In genomic region chr21:44050276-44050675, GRCh38 we compare ENCODE assay signal across 22 cellular contexts. TPM values are rescaled to one million over a fixed set of nuclear protein-coding genes. Genes with fewer than 3 reads are reported as not detected.
DNase-seq lines count a peak whose midpoint lies in the region; ATAC-seq and TF ChIP-seq lines count a peak whose summit lies in the region.
"Had no signal": no experiment of that assay in that cellular context is flagged by ENCODE, and none has a peak within 500 bp of the region (broad histone marks: within the 10 kb centered on the region; RNA-seq: fewer than 3 reads in every experiment).

No MANE protein-coding gene starts in this region.

- H3K27ac Mint-ChIP-seq in CD4-positive, CD25-positive, alpha-beta regulatory T cell: peak overlapping the region in 2 of 3 donors; percentile 82 to 91
- peak overlapping the region; percentile 91 for H3K27ac Mint-ChIP-seq in osteocyte (ENCODE audit: unreplicated experiment)
- peak overlapping the region in 1 of 7 donors; percentile 37 for H3K27ac Mint-ChIP-seq in CD14-positive monocyte

- peaks cover 9 to 32% (median 20%) of the 10 kb centered on the region in 4 donors for H3K4me1 Mint-ChIP-seq in CD4-positive, CD25-positive, alpha-beta regulatory T cell
- H3K4me1 Mint-ChIP-seq in osteocyte (ENCODE audit: unreplicated experiment) (peaks cover 60% of the 10 kb centered on the region), CD14-positive monocyte (no peaks in the 10 kb centered on the region)

- peaks cover 16% of the 10 kb centered on the region for H3K36me3 Mint-ChIP-seq in CD4-positive, CD25-positive, alpha-beta regulatory T cell
- peaks cover 21% of the 10 kb centered on the region for H3K36me3 Mint-ChIP-seq in osteocyte (ENCODE audit: unreplicated experiment)
- H3K36me3 Mint-ChIP-seq in CD14-positive monocyte: peaks cover 68 to 83% of the 10 kb centered on the region in 2 donors

- H3K36me3 ChIP-seq in CD4-positive, CD25-positive, alpha-beta regulatory T cell (ENCODE audit: control insufficient read depth, insufficient read depth, low read length): peaks cover 68% of the 10 kb centered on the region
- H3K36me3 ChIP-seq: right atrium auricular region had no signal

- TF ChIP-seq CTCF in VCaP (conservative IDR thresholded peaks at IDR 0.05) (no peak), osteocyte (IDR thresholded peaks at IDR 0.05) (no peak), CD14-positive monocyte (IDR thresholded peaks at IDR 0.05) (no peak)

- no peaks in the 10 kb centered on the region for H3K27me3 ChIP-seq in CD4-positive, CD25-positive, alpha-beta regulatory T cell (ENCODE audit: control insufficient read depth, insufficient read depth, low read length)
- H3K27me3 ChIP-seq in layer of hippocampus (ENCODE audit: control insufficient read depth, insufficient read depth, low read length): no peaks in the 10 kb centered on the region
- H3K27me3 ChIP-seq: hepatocyte, neutrophil, Peyer's patch, right atrium auricular region had no signal

- peaks cover 0 to 2% (median 0%) of the 10 kb centered on the region in 7 donors for H3K9me3 Mint-ChIP-seq in CD4-positive, CD25-positive, alpha-beta regulatory T cell
- H3K9me3 Mint-ChIP-seq in osteocyte (ENCODE audit: unreplicated experiment): no peaks in the 10 kb centered on the region
- H3K9me3 Mint-ChIP-seq in CD14-positive monocyte: peaks cover 0 to 2% (median 0%) of the 10 kb centered on the region in 7 donors

- H3K4me3 ChIP-seq in CD4-positive, CD25-positive, alpha-beta regulatory T cell (ENCODE audit: low read depth, low read length): no peak overlapping the region
- H3K4me3 ChIP-seq: GM23248, hepatocyte, Peyer's patch, right atrium auricular region had no signal

- no peak overlapping the region for H3K4me3 Mint-ChIP-seq in CD4-positive, CD25-positive, alpha-beta regulatory T cell
- H3K4me3 Mint-ChIP-seq in osteocyte (ENCODE audit: unreplicated experiment) (no peak overlapping the region), CD14-positive monocyte (no peak overlapping the region)

- intact Hi-C loops in CD14-positive monocyte (cut with micrococcal nuclease): no loop called here

- H3K4me1 ChIP-seq in CD4-positive, CD25-positive, alpha-beta regulatory T cell (ENCODE audit: control insufficient read depth, insufficient read depth, low read length, poor library complexity, severe bottlenecking): no peaks in the 10 kb centered on the region

- H3K27me3 Mint-ChIP-seq in CD4-positive, CD25-positive, alpha-beta regulatory T cell: no peaks in the 10 kb centered on the region
- H3K27me3 Mint-ChIP-seq in osteocyte (ENCODE audit: unreplicated experiment) (no peaks in the 10 kb centered on the region), CD14-positive monocyte (ENCODE audit: low read depth in 3 of 3) (peaks cover 0 to 1% (median 0%) of the 10 kb centered on the region in 3 donors)

- no peaks in the 10 kb centered on the region for H3K9me3 ChIP-seq in CD4-positive, CD25-positive, alpha-beta regulatory T cell (ENCODE audit: control insufficient read depth in 2 of 2, low read length in 2 of 2)
- H3K9me3 ChIP-seq: neutrophil, Peyer's patch, right atrium auricular region had no signal

- no peak overlapping the region for H3K27ac ChIP-seq in CD4-positive, CD25-positive, alpha-beta regulatory T cell (ENCODE audit: insufficient read depth, low read length, poor library complexity, severe bottlenecking)
- H3K27ac ChIP-seq in VCaP (peak overlapping the region; percentile 96), layer of hippocampus (ENCODE audit: low read depth, low read length) (peak overlapping the region; percentile 70)
- H3K27ac ChIP-seq: GM23248, hepatocyte, neutrophil had no signal

- ATAC-seq in CD4-positive, CD25-positive, alpha-beta regulatory T cell (ENCODE audit: low read depth in 2 of 2): no peak
- ATAC-seq in HG03039 (IDR thresholded peaks at IDR 0.05; ENCODE audit: unreplicated experiment) (no peak), HG02678 (IDR thresholded peaks at IDR 0.05; ENCODE audit: unreplicated experiment) (no peak)

- DNase-seq in CD4-positive, CD25-positive, alpha-beta regulatory T cell: no peak
- DNase-seq in osteocyte (ENCODE audit: extremely low spot score, unreplicated experiment): no peak
- DNase-seq in NCI-H2171 (lab: John Stamatoyannopoulos, UW): no peak
- no peak for DNase-seq in CD14-positive monocyte (ENCODE audit: low spot score)
- DNase-seq: activated effector memory CD4-positive, alpha-beta T cell treated with anti-CD3 and anti-CD28 coated beads, Interleukin-2, amount 50 U/mL, for 16 hours; amygdala; COR-L47; EL; islet precursor cell; Karpas-422; NCI-H1048; NCI-H1930; NK-92 treated with Interleukin-12 subunit alpha and Interleukin-12 subunit beta, amount 100 ng/mL, for 24 hours; Peyer's patch had no signal

RNA-seq across cellular contexts. Expression of gene TRAPPC10, which starts 38.2 kb away (rescaled TPM):
- 132 TPM for total RNA-seq in CD4-positive, CD25-positive, alpha-beta regulatory T cell
- polyA plus RNA-seq in CD4-positive, CD25-positive, alpha-beta regulatory T cell: 10 to 100 TPM; 13.5 to 18.7 (median 17.1) TPM
- total RNA-seq in osteocyte: 41.7 and 46.1 TPM in 2 replicates
- polyA plus RNA-seq in CD14-positive monocyte: 1 to 10 TPM; 5.9 to 8.6 TPM

RNA-seq across cellular contexts. Expression of gene PWP2, which starts 56.9 kb away (rescaled TPM):
- total RNA-seq in CD4-positive, CD25-positive, alpha-beta regulatory T cell: 17.6 TPM
- 10 to 100 TPM in 1 of 4 donors, 1 to 10 TPM in 1, under 1 TPM in 2; 0.78 to 15.7 (median 4.1) TPM for polyA plus RNA-seq in CD4-positive, CD25-positive, alpha-beta regulatory T cell
- total RNA-seq in osteocyte: 0.75 and 2.2 TPM in 2 replicates
- 1 to 10 TPM; 4.4 TPM for polyA plus RNA-seq in CD14-positive monocyte
